Comparison of ENCODE assay signal across 8 cellular contexts in genomic region chr18:44887227-44887631, GRCh38.
A peak's percentile ranks its signal among the peaks of the same experiment; 100 is the strongest.
DNase-seq lines count a peak whose midpoint lies in the region; ATAC-seq and TF ChIP-seq lines count a peak whose summit lies in the region.

No MANE protein-coding gene starts in this region.

- peaks cover 0 to 6% (median 0%) of the 10 kb centered on the region in 4 donors for H3K9me3 ChIP-seq in sigmoid colon

- H3K27me3 Mint-ChIP-seq in activated CD4-positive, alpha-beta T cell treated with anti-CD3 and anti-CD28 coated beads, Interleukin-2, amount 10 ng/mL, durations not matched to agents 7 days and 5 days: no peaks in the 10 kb centered on the region
- H3K27me3 Mint-ChIP-seq in immature natural killer cell (ENCODE audit: low read depth in 3 of 3): no peaks in the 10 kb centered on the region

- H3K4me1 ChIP-seq in sigmoid colon: peaks cover 0 to 18% (median 7%) of the 10 kb centered on the region in 4 donors

- no peaks in the 10 kb centered on the region for H3K36me3 Mint-ChIP-seq in activated CD4-positive, alpha-beta T cell treated with anti-CD3 and anti-CD28 coated beads, Interleukin-2, amount 10 ng/mL, durations not matched to agents 7 days and 5 days (ENCODE audit: low read depth)
- H3K36me3 Mint-ChIP-seq in immature natural killer cell: peaks cover 4 to 13% (median 12%) of the 10 kb centered on the region in 3 donors

- intact Hi-C loops in sigmoid colon (cut with DNase I): loop anchor here (5.0 kb wide), 1 partner anchor 205 kb away; the partner anchor contains the start of gene SETBP1

- H3K4me3 ChIP-seq in sigmoid colon: no peak overlapping the region

- no peak overlapping the region for H3K27ac Mint-ChIP-seq in activated CD4-positive, alpha-beta T cell treated with anti-CD3 and anti-CD28 coated beads, Interleukin-2, amount 10 ng/mL, durations not matched to agents 7 days and 5 days
- H3K27ac Mint-ChIP-seq in immature natural killer cell: peak overlapping the region; percentile 47 to 87 (median 82)

- no peak for TF ChIP-seq CTCF in sigmoid colon (IDR thresholded peaks at IDR 0.05)

- no peaks in the 10 kb centered on the region for H3K27me3 ChIP-seq in sigmoid colon

- H3K36me3 ChIP-seq in sigmoid colon: no peaks in the 10 kb centered on the region

- H3K4me1 Mint-ChIP-seq in activated CD4-positive, alpha-beta T cell treated with anti-CD3 and anti-CD28 coated beads, Interleukin-2, amount 10 ng/mL, durations not matched to agents 7 days and 5 days: peaks cover 10% of the 10 kb centered on the region
- peaks cover 25 to 29% of the 10 kb centered on the region in 2 donors for H3K4me1 Mint-ChIP-seq in immature natural killer cell

- H3K9me3 Mint-ChIP-seq in activated CD4-positive, alpha-beta T cell treated with anti-CD3 and anti-CD28 coated beads, Interleukin-2, amount 10 ng/mL, durations not matched to agents 7 days and 5 days: peaks cover 10% of the 10 kb centered on the region
- H3K9me3 Mint-ChIP-seq in immature natural killer cell: peaks cover 0 to 5% (median 0%) of the 10 kb centered on the region in 6 donors

- H3K4me3 Mint-ChIP-seq in activated CD4-positive, alpha-beta T cell treated with anti-CD3 and anti-CD28 coated beads, Interleukin-2, amount 10 ng/mL, durations not matched to agents 7 days and 5 days: no peak overlapping the region
- peak overlapping the region in 2 of 5 donors; percentile 2 to 23 for H3K4me3 Mint-ChIP-seq in immature natural killer cell

- ATAC-seq in GM18867 (IDR thresholded peaks at IDR 0.05; ENCODE audit: unreplicated experiment) (peak; percentile 93), HG03066 (IDR thresholded peaks at IDR 0.05; ENCODE audit: low read depth, unreplicated experiment) (peak; percentile 75)
- ATAC-seq in stimulated activated naive CD8-positive, alpha-beta T cell treated with anti-CD3 and anti-CD28 coated beads, Interleukin-15, Interleukin-2, amounts not matched to agents 100 U/mL and 50 U/mL, for 24 hours: peak; percentile 99

- CTCF ChIA-PET in activated CD4-positive, alpha-beta T cell treated with anti-CD3 and anti-CD28 coated beads, Interleukin-2, amount 10 ng/mL, durations not matched to agents 7 days and 5 days (lab: Charles Lee): interaction anchor here (0.8 to 1.5 kb wide), 3 partner anchors 12 to 175 kb away, joined by 3 to 6 read pairs (median 3); no protein-coding TSS in a partner anchor

- POLR2A ChIA-PET in activated CD4-positive, alpha-beta T cell treated with anti-CD3 and anti-CD28 coated beads, Interleukin-2, amount 10 ng/mL, durations not matched to agents 7 days and 5 days (lab: Charles Lee): no interaction called here

- TF ChIP-seq EP300 in sigmoid colon (IDR thresholded peaks at IDR 0.05): no peak

- peak overlapping the region in 2 of 4 donors; percentile 11 to 13 for H3K27ac ChIP-seq in sigmoid colon

- DNase-seq in A172 (ENCODE audit: low spot score): peak; percentile 58
- DNase-seq in activated CD4-positive, alpha-beta T cell treated with anti-CD3 and anti-CD28 coated beads, Interleukin-2, amount 10 ng/mL, durations not matched to agents 7 days and 5 days: peak; percentile 6
- DNase-seq in immature natural killer cell: peak; percentile 12 to 35 (median 27)
- peak; percentile 54 for DNase-seq in stimulated activated naive CD8-positive, alpha-beta T cell treated with anti-CD3 and anti-CD28 coated beads, Interleukin-15, Interleukin-2, amounts not matched to agents 100 U/mL and 50 U/mL, for 24 hours
- no peak for DNase-seq in ACHN
- no peak for DNase-seq in sigmoid colon

- no peak for TF ChIP-seq POLR2A in sigmoid colon (IDR thresholded peaks at IDR 0.05)

- in situ Hi-C loops in ACHN (cut with HindIII; ENCODE audit: low pct_ligation_motif_present, low pct_unique_long_range_greater_than_20kb, low sequenced_read_pairs): no loop called here

Comparison
In these comparisons a context has a peak if more than half of its experiments do, and no peak if none do; other contexts are left out.
1. DNase-seq: peak in A172 (single experiment), activated CD4-positive, alpha-beta T cell treated with anti-CD3 and anti-CD28 coated beads, Interleukin-2, amount 10 ng/mL, durations not matched to agents 7 days and 5 days (single experiment), immature natural killer cell (3 of 3) and stimulated activated naive CD8-positive, alpha-beta T cell treated with anti-CD3 and anti-CD28 coated beads, Interleukin-15, Interleukin-2, amounts not matched to agents 100 U/mL and 50 U/mL, for 24 hours (single experiment); none in ACHN (single experiment) and sigmoid colon (single experiment).
2. Peak in every context shown above with its lines, with median percentiles within 50 percentile points of each other: ATAC-seq.